Comparison of ENCODE assay signal across 8 cellular contexts in genomic region chr13:49495783-49496762, GRCh38. TPM values are rescaled to one million over a fixed set of nuclear protein-coding genes. Genes with fewer than 3 reads are reported as not detected.
DNase-seq lines count a peak whose midpoint lies in the region; ATAC-seq, FAIRE-seq and TF ChIP-seq lines count a peak whose summit lies in the region.

Gene PHF11 (plus strand): TSS chr13:49495953. CDS start chr13:49496002, 49 bp downstream.

- DNase-seq in GM03348 (ENCODE audit: low spot score) (peak; percentile 86), GM23338 (ENCODE audit: low spot score) (peak; percentile 78), LHCN-M2 (ENCODE audit: low read depth) (peak; percentile 77), activated B cell treated with CpG ODN at 0.5 μM for 24 hours (peak; percentile 78), bronchial epithelial cell (ENCODE audit: low read depth) (peak; percentile 62), iPS-NIHi7 (ENCODE audit: extremely low spot score) (peak; percentile 82), spleen (peak; percentile 97), NCI-H1694 (lab: John Stamatoyannopoulos, UW) (no peak)

- TF ChIP-seq CTCF in GM23338 (conservative IDR thresholded peaks at IDR 0.05; ENCODE audit: low read depth in 2 of 2) (peak in 1 of 2 experiments; percentile 42; a peak in 3 of 4 replicates), activated B cell treated with CpG ODN at 0.5 μM for 24 hours (IDR thresholded peaks at IDR 0.05) (no peak), bronchial epithelial cell (IDR thresholded peaks at IDR 0.05; ENCODE audit: insufficient read depth, low read length, severe bottlenecking) (no peak), spleen (IDR thresholded peaks at IDR 0.05 in 8 of 11, conservative IDR thresholded peaks at IDR 0.05 in 3 of 11) (peak in 6 of 11 experiments; percentile 17 to 49 (median 38))

- intact Hi-C loops in activated B cell treated with CpG ODN at 0.5 μM for 24 hours (cut with micrococcal nuclease) = loop anchor here (1.0 to 2.0 kb wide), 8 partner anchors 15 to 441 kb away; partner anchors contain the start of genes CAB39L, KPNA3, RCBTB1 and SETDB2
- intact Hi-C loops in spleen (cut with DNase I; ENCODE audit: low total_unique reads) = no loop called here

- H3K27me3 Mint-ChIP-seq in GM23338 (ENCODE audit: insufficient read depth, low read depth, poor library complexity) (peaks cover 11% of the 10 kb centered on the region), activated B cell treated with CpG ODN at 0.5 μM for 24 hours (no peaks in the 10 kb centered on the region)

- peak; percentile 88 for ATAC-seq in GM23338
- ATAC-seq in activated B cell treated with CpG ODN at 0.5 μM for 24 hours (ENCODE audit: low read depth) = peak; percentile 82

- H3K4me3 Mint-ChIP-seq in GM23338 (peak within 1 kb of the TSS; percentile 88), activated B cell treated with CpG ODN at 0.5 μM for 24 hours (peak within 1 kb of the TSS; percentile 98)

- WGBS in spleen, 5 donors = 1 to 3% (median 1%) methylated on average over 23 to 71 of the region's 71 CpGs

- TF ChIP-seq POLR2A in spleen (IDR thresholded peaks at IDR 0.05) = peak in 1 of 3 donors; percentile 53

- H3K27ac Mint-ChIP-seq in GM23338 (peak within 1 kb of the TSS; percentile 88), activated B cell treated with CpG ODN at 0.5 μM for 24 hours (peak within 1 kb of the TSS; percentile 100)

- H3K27ac ChIP-seq in GM23338 (ENCODE audit: low read depth) (peak within 1 kb of the TSS; percentile 94), spleen (peak within 1 kb of the TSS; percentile 91 to 99 (median 96))

- no peaks in the 10 kb centered on the region for H3K36me3 ChIP-seq in GM23338 (ENCODE audit: insufficient read depth)
- H3K36me3 ChIP-seq in bronchial epithelial cell (ENCODE audit: control insufficient read depth, insufficient read depth, low read length) = no peaks in the 10 kb centered on the region
- peaks cover 0 to 37% (median 5%) of the 10 kb centered on the region in 6 donors for H3K36me3 ChIP-seq in spleen

- no peaks in the 10 kb centered on the region for H3K9me3 ChIP-seq in spleen

- H2AFZ ChIP-seq in GM23338 = peak within 1 kb of the TSS; percentile 99

- H3K9me2 ChIP-seq in GM23338 (ENCODE audit: insufficient read depth) = no peaks in the 10 kb centered on the region

- H3K4me2 ChIP-seq in GM23338 = peak within 1 kb of the TSS; percentile 85

- FAIRE-seq in bronchial epithelial cell (lab: Jason Lieb, UNC) = no peak

- no peaks in the 10 kb centered on the region for H4K20me1 ChIP-seq in GM23338 (replicated peaks; ENCODE audit: insufficient read depth)

- H3K4me1 ChIP-seq in GM23338 (ENCODE audit: insufficient read depth) (no peaks in the 10 kb centered on the region; the same call in 1 of the 2 replicates), spleen (peaks cover 3 to 60% (median 36%) of the 10 kb centered on the region in 6 donors)

- peak within 1 kb of the TSS; percentile 68 for H3K4me3 ChIP-seq in GM23338
- H3K4me3 ChIP-seq in bronchial epithelial cell (ENCODE audit: low read depth, low read length) = peak within 1 kb of the TSS; percentile 56
- H3K4me3 ChIP-seq in spleen = peak within 1 kb of the TSS; percentile 56 to 85 (median 60)

- H3K36me3 Mint-ChIP-seq in GM23338 (ENCODE audit: low read depth) = no peaks in the 10 kb centered on the region
- peaks cover 52% of the 10 kb centered on the region for H3K36me3 Mint-ChIP-seq in activated B cell treated with CpG ODN at 0.5 μM for 24 hours (ENCODE audit: low read depth)

- no peaks in the 10 kb centered on the region for H3K27me3 ChIP-seq in GM23338 (ENCODE audit: insufficient read depth)
- no peaks in the 10 kb centered on the region for H3K27me3 ChIP-seq in bronchial epithelial cell (ENCODE audit: control insufficient read depth, insufficient read depth, low read length)
- no peaks in the 10 kb centered on the region for H3K27me3 ChIP-seq in spleen (replicated peaks in 1 of 7)

- CTCF ChIA-PET in activated B cell treated with CpG ODN at 0.5 μM for 24 hours (lab: Charles Lee) = interaction anchor here (0.7 to 0.9 kb wide), 3 partner anchors 27 to 112 kb away, joined by 3 to 4 read pairs (median 3); partner anchors contain the start of gene RCBTB1

- peaks cover 5% of the 10 kb centered on the region; the same call in 1 of the 2 replicates for H3F3A ChIP-seq in GM23338 (replicated peaks; ENCODE audit: low read depth)

- H3K9me3 Mint-ChIP-seq in GM23338 (no peaks in the 10 kb centered on the region), activated B cell treated with CpG ODN at 0.5 μM for 24 hours (no peaks in the 10 kb centered on the region)

- POLR2A ChIA-PET in activated B cell treated with CpG ODN at 0.5 μM for 24 hours (lab: Charles Lee) = interaction anchor here (0.7 to 2.9 kb wide), 29 partner anchors 10 to 520 kb away, joined by 3 to 85 read pairs (median 5); partner anchors contain the start of genes ARL11, CAB39L, EBPL and FNDC3A

- H3K4me1 Mint-ChIP-seq in GM23338 (0 out of 3 replicates have a peak, but pooled peaks cover 2% of the 10 kb centered on the region), activated B cell treated with CpG ODN at 0.5 μM for 24 hours (peaks cover 44% of the 10 kb centered on the region)

- H3K79me2 ChIP-seq in GM23338 (replicated peaks; ENCODE audit: insufficient read depth) = no peaks in the 10 kb centered on the region

TF ChIP-seq in GM23338, 12 proteins besides CTCF, POLR2A, EP300 and RAD21:
- TF ChIP-seq JUNB (IDR thresholded peaks at IDR 0.05; ENCODE audit: unreplicated experiment) (no peak), POLR2AphosphoS5 (IDR thresholded peaks at IDR 0.05; ENCODE audit: low read depth) (0 out of 2 replicates have a peak, but pooled peaks have one; percentile 42)

RNA-seq across cellular contexts. Expression of gene PHF11, which starts in this region (rescaled TPM):
- 7.4 and 8.7 TPM in 2 replicates for total RNA-seq in GM23338 (2014; rRNA removed; shearing (Covaris generic))
- polyA plus RNA-seq in GM23338 (2016; fragmentation: Nextera tagmentation; extraction: Ambion mirVana) (12.7 and 13.5 TPM in 2 replicates), spleen (100 to 1,000 TPM in 1 of 3 donors, 10 to 100 TPM in 2; 85.9 to 117 (median 85.9) TPM)
- total RNA-seq in LHCN-M2 (2014; rRNA removed) (16.4 and 18.3 TPM in 2 replicates), activated B cell treated with CpG ODN at 0.5 μM for 24 hours (128 and 148 TPM in 2 replicates), bronchial epithelial cell (7.9 and 9.5 TPM in 2 replicates), spleen (10 to 100 TPM; 50.5 to 78.6 (median 67.0) TPM)
- polyA plus RNA-seq in LHCN-M2 (2012) = 21.2 TPM

Comparison
In these comparisons a context has a peak if more than half of its experiments do, and no peak if none do; other contexts are left out.
1. CTCF ChIP-seq: peak in spleen (6 of 11); none in activated B cell treated with CpG ODN at 0.5 μM for 24 hours (single experiment) and bronchial epithelial cell (single experiment).
2. Peak in every context shown above with its lines, with median percentiles within 50 percentile points of each other: H3K4me3 ChIP-seq.